8 cellular contexts compared by ENCODE assay signal in genomic region chr10:91798736-91799579, GRCh38. TPM values are rescaled to one million over a fixed set of nuclear protein-coding genes. Genes with fewer than 3 reads are reported as not detected.
DNase-seq lines count a peak whose midpoint lies in the region; ATAC-seq and TF ChIP-seq lines count a peak whose summit lies in the region.

No MANE protein-coding gene starts in this region.

- DNase-seq in EH (ENCODE audit: low read depth): peak; percentile 64
- DNase-seq in HT-29 (ENCODE audit: low spot score): peak; percentile 64
- peak; percentile 56 for DNase-seq in SW480 (ENCODE audit: low spot score)
- peak; percentile 48 to 59 for DNase-seq in cardiac fibroblast (ENCODE audit: low read depth in 2 of 2)
- DNase-seq in islet precursor cell: peak; percentile 70
- DNase-seq in stimulated activated CD4-positive, alpha-beta T cell treated with anti-CD3 and anti-CD28 coated beads, Interleukin-12 subunit alpha, Interleukin-12 subunit beta, amount 100 ng/mL, for 48 hours (ENCODE audit: low read depth in 2 of 3, low spot score in 1 of 3): peak; percentile 9 to 23 (median 12)
- no peak for DNase-seq in NCI-H446 (lab: John Stamatoyannopoulos, UW)

- peak overlapping the region; percentile 93 to 97 for H3K4me3 ChIP-seq in cardiac fibroblast (replicated peaks in 1 of 2; ENCODE audit: low read depth in 2 of 2, low read length in 2 of 2)

- TF ChIP-seq CTCF in cardiac fibroblast (IDR thresholded peaks at IDR 0.05; ENCODE audit: low read depth, low read length): no peak

- ATAC-seq in GM21367 (IDR thresholded peaks at IDR 0.05; ENCODE audit: unreplicated experiment): peak; percentile 30

RNA-seq across cellular contexts. Expression of gene TNKS2, which starts 0.7 kb away (rescaled TPM):
- 14.0 and 15.5 TPM in 2 replicates for total RNA-seq in HT-29 (2014; rRNA removed; shearing (Covaris generic))

Comparison
In these comparisons a context has a peak if more than half of its experiments do, and no peak if none do; other contexts are left out.
1. DNase-seq: peak in EH (single experiment), HT-29 (single experiment), SW480 (single experiment), cardiac fibroblast (2 of 2), islet precursor cell (single experiment) and stimulated activated CD4-positive, alpha-beta T cell treated with anti-CD3 and anti-CD28 coated beads, Interleukin-12 subunit alpha, Interleukin-12 subunit beta, amount 100 ng/mL, for 48 hours (3 of 3); none in NCI-H446 (0 of 2).